9 cellular contexts compared by ENCODE assay signal in genomic region chr7:49261928-49262327, GRCh38.
"Had no signal": no experiment of that assay in that cellular context is flagged by ENCODE, and none has a peak within 500 bp of the region (broad histone marks: within the 10 kb centered on the region; RNA-seq: fewer than 3 reads in every experiment).

No MANE protein-coding gene starts in this region.

- H3K36me3 Mint-ChIP-seq: IgD-negative memory B cell had no signal

- H3K4me1 Mint-ChIP-seq: IgD-negative memory B cell had no signal

- H3K27me3 Mint-ChIP-seq: IgD-negative memory B cell had no signal

- H3K4me3 ChIP-seq: K562 had no signal

- DNase-seq: IMR-90, KBM-7, KG1 had no signal

- H3K4me2 ChIP-seq: KMS-11 had no signal

- ATAC-seq: HepG2, K562 had no signal

- H3K4me3 Mint-ChIP-seq: IgD-negative memory B cell had no signal

- H3K9ac ChIP-seq: KMS-11 had no signal

- H3K27ac Mint-ChIP-seq: IgD-negative memory B cell had no signal

- FAIRE-seq: HepG2, HTR-8/SVneo, K562 had no signal

- H3K27ac ChIP-seq: HL-60, KMS-11 had no signal
